28 cellular contexts compared by ENCODE assay signal in the genomic region with DNA sequence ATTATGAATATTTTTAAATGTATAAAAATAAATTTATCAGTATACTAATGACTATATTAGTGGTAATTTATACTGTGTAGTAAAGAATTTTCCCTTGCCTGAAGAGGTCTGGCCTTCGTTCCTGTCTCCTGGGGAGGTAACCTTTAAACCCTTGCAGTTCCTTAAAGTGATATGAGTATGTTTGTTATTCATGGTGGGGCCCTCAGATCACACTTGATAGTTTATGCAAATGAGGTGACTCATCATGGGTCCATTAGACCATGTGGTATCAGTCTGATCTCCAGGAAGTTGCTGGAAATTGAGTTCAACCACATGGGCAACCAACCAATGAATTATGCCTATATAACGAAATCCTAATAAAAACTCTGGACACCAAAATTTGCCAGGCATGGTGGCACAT.
DNase-seq lines count a peak whose midpoint lies in the region; ATAC-seq, FAIRE-seq and TF ChIP-seq lines count a peak whose summit lies in the region.
"Had no signal": no experiment of that assay in that cellular context is flagged by ENCODE, and none has a peak within 500 bp of the region (broad histone marks: within the 10 kb centered on the region; RNA-seq: fewer than 3 reads in every experiment).

No MANE protein-coding gene starts in this region.

- CTCF ChIA-PET in GM12878 (lab: Yijun Ruan, JAX) = no interaction called here

- in situ Hi-C loops in GM12878 (cut with MboI) = no loop called here

- H3K4me1 Mint-ChIP-seq in activated T-cell treated with anti-CD3 and anti-CD28 coated beads, Interleukin-2, amount 50 U/mL, for 24 hours (ENCODE audit: low read depth) = no peaks in the 10 kb centered on the region
- H3K4me1 Mint-ChIP-seq: stimulated activated effector memory CD8-positive, alpha-beta T cell treated with anti-CD3 and anti-CD28 coated beads, Interleukin-12 subunit alpha, Interleukin-12 subunit beta, amount 100 ng/mL, for 72 hours had no signal

- no TSS peak for BruUV-seq in GM12878 (replicated peaks; lab: Mats Ljungman, UMichigan)

- POLR2A ChIA-PET in GM12878 (lab: Charles Lee) = no interaction called here

- H3K4me3 ChIP-seq in GM12878 (no peak overlapping the region), colonic mucosa (no peak overlapping the region), left ventricle myocardium inferior (no peak overlapping the region), aorta (ENCODE audit: low read length in 2 of 2) (no peak overlapping the region)
- H3K4me3 ChIP-seq: coronary artery, heart right ventricle, SJSA1, suprapubic skin had no signal

- H3K27ac ChIP-seq in GM12878 (ENCODE audit: control insufficient read depth, insufficient read depth) = no peak overlapping the region
- H3K27ac ChIP-seq in colonic mucosa = no peak overlapping the region
- H3K27ac ChIP-seq in left ventricle myocardium inferior (replicated peaks) = no peak overlapping the region
- H3K27ac ChIP-seq in aorta (ENCODE audit: low read depth in 1 of 2, low read length in 2 of 2) = no peak overlapping the region
- H3K27ac ChIP-seq: coronary artery, foreskin keratinocyte, heart right ventricle, HL-60, SJSA1, suprapubic skin had no signal

- H3K9me3 Mint-ChIP-seq in activated T-cell treated with anti-CD3 and anti-CD28 coated beads, Interleukin-2, amount 50 U/mL, for 24 hours = peaks cover 2% of the 10 kb centered on the region
- H3K9me3 Mint-ChIP-seq: stimulated activated effector memory CD8-positive, alpha-beta T cell treated with anti-CD3 and anti-CD28 coated beads, Interleukin-12 subunit alpha, Interleukin-12 subunit beta, amount 100 ng/mL, for 72 hours had no signal

- peak; percentile 31 for FAIRE-seq in GM19239 (lab: Jason Lieb, UNC)
- FAIRE-seq in GM12878 (lab: Jason Lieb, UNC) = no peak
- FAIRE-seq: RCC 7860 had no signal

- TF ChIP-seq CTCF in GM12878 (IDR thresholded peaks at IDR 0.05 in 2 of 3, conservative IDR thresholded peaks at IDR 0.05 in 1 of 3; ENCODE audit: control insufficient read depth in 2 of 3, extremely low read depth in 1 of 3, insufficient read depth in 1 of 3, low read depth in 3 of 3, low read length in 3 of 3) (no peak), colonic mucosa (IDR thresholded peaks at IDR 0.05) (no peak), left ventricle myocardium inferior (IDR thresholded peaks at IDR 0.05; ENCODE audit: borderline replicate concordance) (no peak)

- H2AFZ ChIP-seq in GM12878 (ENCODE audit: control insufficient read depth, low read depth, low read length) = no peak overlapping the region

- no peak overlapping the region for H3K4me3 Mint-ChIP-seq in activated T-cell treated with anti-CD3 and anti-CD28 coated beads, Interleukin-2, amount 50 U/mL, for 24 hours
- H3K4me3 Mint-ChIP-seq: stimulated activated effector memory CD8-positive, alpha-beta T cell treated with anti-CD3 and anti-CD28 coated beads, Interleukin-12 subunit alpha, Interleukin-12 subunit beta, amount 100 ng/mL, for 72 hours had no signal

- intact Hi-C loops in GM12878 (cut with micrococcal nuclease; ENCODE audit: unreplicated experiment) = no loop called here
- intact Hi-C loops in colonic mucosa (cut with DNase I) = no loop called here
- intact Hi-C loops in left ventricle myocardium inferior (cut with micrococcal nuclease) = no loop called here
- intact Hi-C loops in aorta (cut with DNase I) = no loop called here

- no peak overlapping the region for H3K9ac ChIP-seq in GM12878 (ENCODE audit: control insufficient read depth, insufficient read depth, low read length)
- H3K9ac ChIP-seq in colonic mucosa (ENCODE audit: low read depth in 2 of 2, low read length in 2 of 2) = no peak overlapping the region

- no peaks in the 10 kb centered on the region for H3K27me3 Mint-ChIP-seq in activated T-cell treated with anti-CD3 and anti-CD28 coated beads, Interleukin-2, amount 50 U/mL, for 24 hours

- H3K4me2 ChIP-seq in GM12878 (ENCODE audit: control insufficient read depth, insufficient read depth) = no peak overlapping the region

- no peaks in the 10 kb centered on the region for H3K36me3 ChIP-seq in GM12878 (ENCODE audit: control insufficient read depth in 2 of 2, insufficient read depth in 2 of 2, low read length in 1 of 2)
- no peaks in the 10 kb centered on the region for H3K36me3 ChIP-seq in colonic mucosa
- H3K36me3 ChIP-seq in left ventricle myocardium inferior = no peaks in the 10 kb centered on the region
- no peaks in the 10 kb centered on the region for H3K36me3 ChIP-seq in aorta (ENCODE audit: control insufficient read depth in 1 of 2, insufficient read depth in 2 of 2, low read length in 1 of 2)
- H3K36me3 ChIP-seq: heart right ventricle, SJSA1, suprapubic skin had no signal

- H3K36me3 Mint-ChIP-seq in activated T-cell treated with anti-CD3 and anti-CD28 coated beads, Interleukin-2, amount 50 U/mL, for 24 hours (ENCODE audit: low read depth) = no peaks in the 10 kb centered on the region
- H3K36me3 Mint-ChIP-seq: stimulated activated effector memory CD8-positive, alpha-beta T cell treated with anti-CD3 and anti-CD28 coated beads, Interleukin-12 subunit alpha, Interleukin-12 subunit beta, amount 100 ng/mL, for 72 hours had no signal

- RAD21 ChIA-PET in GM12878 (lab: Charles Lee; ENCODE audit: unreplicated experiment) = no interaction called here

- DNase-seq in Daoy (ENCODE audit: low read depth) (peak; percentile 2), GM19239 (ENCODE audit: insufficient read length, low spot score) (no peak), GM12878 (ENCODE audit: low read depth, low spot score) (no peak), colonic mucosa (no peak), left ventricle myocardium inferior (no peak), aorta (no peak)
- no peak for DNase-seq in activated T-cell treated with anti-CD3 and anti-CD28 coated beads, Interleukin-2, amount 50 U/mL, for 24 hours
- DNase-seq: ACHN; activated CD8-positive, alpha-beta memory T cell treated with anti-CD3 and anti-CD28 coated beads for 24 hours; activated T-cell treated with anti-CD3 and anti-CD28 coated beads, Interleukin-2, amount 50 U/mL, for 1 hour; foreskin keratinocyte; heart right ventricle; Karpas-422; left cardiac atrium; mesenchymal stem cell; NCI-H1092; NCI-H187; NCI-H526 treated with DMSO at 0.1 percent for 48 hours; occipital lobe had no signal

- TF ChIP-seq RAD21 in GM12878 (IDR thresholded peaks at IDR 0.05; ENCODE audit: insufficient read depth, low read depth, low read length) = no peak

- peak; percentile 72 for ATAC-seq in HG03159 (IDR thresholded peaks at IDR 0.05; ENCODE audit: unreplicated experiment)
- ATAC-seq in GM12878 = peak; percentile 58
- no peak for ATAC-seq in aorta (ENCODE audit: low FRiP score)
- ATAC-seq: esophagus mucosa; foreskin keratinocyte; HCT116; heart right ventricle; left cardiac atrium; stimulated activated effector memory CD8-positive, alpha-beta T cell treated with anti-CD3 and anti-CD28 coated beads, Interleukin-12 subunit alpha, Interleukin-12 subunit beta, amount 100 ng/mL, for 72 hours had no signal

- WGBS in GM12878 (ENCODE audit: insufficient coverage, insufficient replicate concordance, low lambda C conversion rate, missing lambda C conversion rate) = 21% methylated on average over 2 of the region's 2 CpGs
- WGBS in aorta, 2 donors = 89 to 97% methylated on average over 2 of the region's 2 CpGs

- H4K20me1 ChIP-seq in GM12878 (ENCODE audit: control insufficient read depth, insufficient read depth) = no peaks in the 10 kb centered on the region

- no peak overlapping the region for H3K27ac Mint-ChIP-seq in activated T-cell treated with anti-CD3 and anti-CD28 coated beads, Interleukin-2, amount 50 U/mL, for 24 hours
- H3K27ac Mint-ChIP-seq: stimulated activated effector memory CD8-positive, alpha-beta T cell treated with anti-CD3 and anti-CD28 coated beads, Interleukin-12 subunit alpha, Interleukin-12 subunit beta, amount 100 ng/mL, for 72 hours had no signal

- no peaks in the 10 kb centered on the region for H3K4me1 ChIP-seq in GM12878 (ENCODE audit: control insufficient read depth, insufficient read depth, low read length)
- no peaks in the 10 kb centered on the region for H3K4me1 ChIP-seq in colonic mucosa
- no peaks in the 10 kb centered on the region for H3K4me1 ChIP-seq in left ventricle myocardium inferior
- no peaks in the 10 kb centered on the region for H3K4me1 ChIP-seq in aorta (ENCODE audit: control insufficient read depth in 1 of 2, insufficient read depth in 2 of 2, low read length in 2 of 2)
- H3K4me1 ChIP-seq: foreskin keratinocyte, heart right ventricle, SJSA1, suprapubic skin had no signal

- H3K9me3 ChIP-seq in GM12878 (replicated peaks; ENCODE audit: control insufficient read depth, insufficient read depth, low read length) = no peaks in the 10 kb centered on the region
- no peaks in the 10 kb centered on the region for H3K9me3 ChIP-seq in colonic mucosa
- H3K9me3 ChIP-seq in left ventricle myocardium inferior (replicated peaks) = no peaks in the 10 kb centered on the region
- no peaks in the 10 kb centered on the region for H3K9me3 ChIP-seq in aorta (ENCODE audit: control insufficient read depth, low read length)
- H3K9me3 ChIP-seq: SJSA1, suprapubic skin had no signal

- H3K79me2 ChIP-seq in GM12878 (ENCODE audit: control insufficient read depth, insufficient read depth, low read length) = no peaks in the 10 kb centered on the region

- TF ChIP-seq EP300 in GM12878 (IDR thresholded peaks at IDR 0.05; ENCODE audit: borderline replicate concordance in 1 of 2, control insufficient read depth in 1 of 2, low read depth in 2 of 2, low read length in 2 of 2) = no peak

- no peaks in the 10 kb centered on the region for H3K27me3 ChIP-seq in GM12878 (replicated peaks in 1 of 2; ENCODE audit: control insufficient read depth in 2 of 2, insufficient read depth in 2 of 2, low read length in 1 of 2)
- peaks cover 3% of the 10 kb centered on the region for H3K27me3 ChIP-seq in colonic mucosa
- H3K27me3 ChIP-seq in left ventricle myocardium inferior (ENCODE audit: low read depth) = no peaks in the 10 kb centered on the region
- H3K27me3 ChIP-seq in aorta (ENCODE audit: control insufficient read depth in 1 of 2, insufficient read depth in 2 of 2, low read length in 1 of 2) = no peaks in the 10 kb centered on the region
- H3K27me3 ChIP-seq: foreskin keratinocyte, heart right ventricle, SJSA1, suprapubic skin had no signal

- TF ChIP-seq POLR2A in GM12878 (IDR thresholded peaks at IDR 0.05; ENCODE audit: low read depth, low read length) = no peak

- SMC1A ChIA-PET in GM12878 (lab: Charles Lee; ENCODE audit: uncharacterized antibody, unreplicated experiment) = interaction anchor here (0.7 to 1.2 kb wide), 2 partner anchors 13 to 16 kb away, joined by 3 read pairs; no protein-coding TSS in a partner anchor

TF ChIP-seq in GM12878, 131 proteins besides CTCF, POLR2A, EP300 and RAD21:
- TF ChIP-seq POU2F2 (IDR thresholded peaks at IDR 0.05; ENCODE audit: borderline replicate concordance, low read depth, low read length) (0 out of 3 replicates have a peak, but pooled peaks have one; percentile 10), POLR2AphosphoS5 (IDR thresholded peaks at IDR 0.05; ENCODE audit: low read length) (no peak)
